Comparison of ENCODE assay signal across 8 cellular contexts in genomic region chr10:50624866-50625491, GRCh38. TPM values are rescaled to one million over a fixed set of nuclear protein-coding genes. Genes with fewer than 3 reads are reported as not detected.
DNase-seq lines count a peak whose midpoint lies in the region; ATAC-seq and TF ChIP-seq lines count a peak whose summit lies in the region.

No MANE protein-coding gene starts in this region.

- H3K27me3 ChIP-seq in left lung, result no peaks in the 10 kb centered on the region

- peak; percentile 84 for DNase-seq in Ammon's horn (ENCODE audit: low spot score)
- DNase-seq in NCI-H2196 treated with DMSO at 0.1 percent for 48 hours (lab: John Stamatoyannopoulos, UW; ENCODE audit: unreplicated experiment), result peak; percentile 58
- DNase-seq in activated CD4-positive, alpha-beta T cell treated with anti-CD3 and anti-CD28 coated beads for 48 hours, result peak; percentile 67
- DNase-seq in dedifferentiated amniotic fluid mesenchymal stem cell (ENCODE audit: extremely low spot score), result peak; percentile 54
- peak; percentile 74 to 96 for DNase-seq in left lung
- DNase-seq in stimulated activated CD4-positive, alpha-beta T cell treated with anti-CD3 and anti-CD28 coated beads, TNF-alpha, amount 100 ng/mL, for 1 hour (ENCODE audit: low read depth in 3 of 3, low spot score in 1 of 3), result peak in 2 of 3 donors; percentile 25 to 41

- peaks cover 9 to 31% of the 10 kb centered on the region in 2 donors for H3K4me1 ChIP-seq in left lung

- intact Hi-C loops in left lung (cut with DNase I), result loop anchor here in 1 of 2 donors (5.0 kb wide), 2 partner anchors 63 to 208 kb away; no protein-coding TSS in a partner anchor

- H3K4me3 ChIP-seq in left lung, result peak overlapping the region; percentile 90 to 96

- H3K27ac ChIP-seq in left lung, result peak overlapping the region; percentile 99

- ATAC-seq in GM18861 (IDR thresholded peaks at IDR 0.05; ENCODE audit: unreplicated experiment) (peak; percentile 35), HG03060 (IDR thresholded peaks at IDR 0.05; ENCODE audit: low read depth, unreplicated experiment) (peak; percentile 36), left lung (peak; percentile 75)

- TF ChIP-seq CTCF in left lung (IDR thresholded peaks at IDR 0.05), result peak; percentile 29 to 49

- no peaks in the 10 kb centered on the region for H3K36me3 ChIP-seq in left lung

- no peaks in the 10 kb centered on the region for H3K9me3 ChIP-seq in left lung

RNA-seq across cellular contexts. Expression of gene SGMS1, which starts 1.2 kb away (rescaled TPM):
- 10 to 100 TPM; 47.0 to 54.0 TPM for total RNA-seq in left lung

Comparison
In these comparisons a context has a peak if more than half of its experiments do, and no peak if none do; other contexts are left out.
1. Peak in every context shown above with its lines: DNase-seq, ATAC-seq, H3K4me3 ChIP-seq and H3K27ac ChIP-seq.
2. DNase-seq: peak in every context shown above with its lines; median percentile 85 in left lung; 84 in Ammon's horn; 67 in activated CD4-positive, alpha-beta T cell treated with anti-CD3 and anti-CD28 coated beads for 48 hours; 58 in NCI-H2196 treated with DMSO at 0.1 percent for 48 hours; 54 in dedifferentiated amniotic fluid mesenchymal stem cell; 33 in stimulated activated CD4-positive, alpha-beta T cell treated with anti-CD3 and anti-CD28 coated beads, TNF-alpha, amount 100 ng/mL, for 1 hour.